ENCODE assay signal across 20 cellular contexts in the genomic region with DNA sequence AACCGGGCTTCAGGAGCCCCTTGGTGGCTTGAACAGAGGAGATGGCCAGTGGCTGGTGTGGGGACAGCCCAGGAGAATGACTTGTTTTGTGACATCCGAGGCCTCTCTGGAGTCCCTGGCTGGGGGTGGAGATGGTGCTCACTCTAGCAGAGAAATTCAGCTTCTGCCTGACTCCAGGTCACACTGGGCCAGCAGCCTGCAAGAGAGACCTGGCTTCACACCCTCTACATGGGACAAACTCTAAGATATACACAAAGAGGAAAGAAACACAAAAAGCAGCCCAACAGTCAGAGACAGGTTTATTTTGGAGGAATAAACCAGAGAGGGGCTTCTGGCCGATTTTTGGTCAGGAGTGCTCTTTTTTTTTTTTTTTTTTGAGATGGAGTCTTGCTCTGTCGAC.
DNase-seq lines count a peak whose midpoint lies in the region; FAIRE-seq and TF ChIP-seq lines count a peak whose summit lies in the region.
"Had no signal": no experiment of that assay in that cellular context is flagged by ENCODE, and none has a peak within 500 bp of the region (broad histone marks: within the 10 kb centered on the region; RNA-seq: fewer than 3 reads in every experiment).

No MANE protein-coding gene starts in this region.

- no peak overlapping the region for H3K4me3 Mint-ChIP-seq in activated naive CD4-positive, alpha-beta T cell treated with anti-CD3 and anti-CD28 coated beads for 36 hours
- H3K4me3 Mint-ChIP-seq: CD4-positive, CD25-positive, alpha-beta regulatory T cell had no signal

- no peak overlapping the region for H3K9ac ChIP-seq in kidney (ENCODE audit: low read length in 2 of 2)

- H3K36me3 ChIP-seq in kidney (ENCODE audit: control insufficient read depth in 1 of 2, insufficient read depth in 2 of 2, low read length in 2 of 2) (no peaks in the 10 kb centered on the region), sigmoid colon (no peaks in the 10 kb centered on the region)
- H3K36me3 ChIP-seq: MG63 had no signal

- no peaks in the 10 kb centered on the region for H3K36me3 Mint-ChIP-seq in activated naive CD4-positive, alpha-beta T cell treated with anti-CD3 and anti-CD28 coated beads for 36 hours (ENCODE audit: low read depth)
- H3K36me3 Mint-ChIP-seq: CD4-positive, CD25-positive, alpha-beta regulatory T cell had no signal

- H3K9me3 ChIP-seq in kidney (ENCODE audit: control insufficient read depth in 1 of 2, low read length in 2 of 2) (peaks cover 0 to 2% of the 10 kb centered on the region in 2 donors), sigmoid colon (no peaks in the 10 kb centered on the region)
- H3K9me3 ChIP-seq: MG63 had no signal

- no peak for FAIRE-seq in kidney (lab: Jason Lieb, UNC)
- FAIRE-seq: GM12878 had no signal

- CTCF ChIA-PET in activated naive CD4-positive, alpha-beta T cell treated with anti-CD3 and anti-CD28 coated beads for 36 hours (lab: Charles Lee), result interaction anchor here (0.7 kb wide), 1 partner anchor 1085 kb away, joined by 3 read pairs; no protein-coding TSS in a partner anchor

- 70 to 75% methylated on average over 4 of the region's 4 CpGs for whole genome bisulfite sequencing in sigmoid colon, 2 donors

- H3K4me3 ChIP-seq in kidney (ENCODE audit: low read length in 2 of 2), result no peak overlapping the region
- H3K4me3 ChIP-seq in sigmoid colon, result no peak overlapping the region
- H3K4me3 ChIP-seq: GM12878, MG63 had no signal

- no peaks in the 10 kb centered on the region for H3K27me3 ChIP-seq in sigmoid colon
- H3K27me3 ChIP-seq: MG63 had no signal

- no peaks in the 10 kb centered on the region for H3K4me1 ChIP-seq in kidney (ENCODE audit: control insufficient read depth in 1 of 2, insufficient read depth in 1 of 2, low read depth in 1 of 2, low read length in 2 of 2)
- H3K4me1 ChIP-seq in sigmoid colon, result no peaks in the 10 kb centered on the region

- no peak overlapping the region for H3K27ac Mint-ChIP-seq in activated naive CD4-positive, alpha-beta T cell treated with anti-CD3 and anti-CD28 coated beads for 36 hours

- H3K27me3 Mint-ChIP-seq in activated naive CD4-positive, alpha-beta T cell treated with anti-CD3 and anti-CD28 coated beads for 36 hours (ENCODE audit: low read depth), result no peaks in the 10 kb centered on the region

- H3K27ac ChIP-seq in kidney (ENCODE audit: low read depth in 2 of 2, low read length in 2 of 2) (no peak overlapping the region), sigmoid colon (no peak overlapping the region)

- TF ChIP-seq CTCF in kidney (IDR thresholded peaks at IDR 0.05; ENCODE audit: borderline replicate concordance, extremely low read depth, insufficient read depth) (no peak), sigmoid colon (IDR thresholded peaks at IDR 0.05) (no peak)

- no peaks in the 10 kb centered on the region for H3K4me1 Mint-ChIP-seq in activated naive CD4-positive, alpha-beta T cell treated with anti-CD3 and anti-CD28 coated beads for 36 hours (ENCODE audit: low read depth)
- H3K4me1 Mint-ChIP-seq: CD4-positive, CD25-positive, alpha-beta regulatory T cell had no signal

- no peak for TF ChIP-seq EP300 in sigmoid colon (IDR thresholded peaks at IDR 0.05)

- no peak for TF ChIP-seq POLR2A in sigmoid colon (IDR thresholded peaks at IDR 0.05)

- H3K9me3 Mint-ChIP-seq in activated naive CD4-positive, alpha-beta T cell treated with anti-CD3 and anti-CD28 coated beads for 36 hours, result no peaks in the 10 kb centered on the region

- peak; percentile 40 for DNase-seq in activated CD8-positive, alpha-beta memory T cell treated with anti-CD3 and anti-CD28 coated beads, Interleukin-2, amount 50 U/mL, for 48 hours
- DNase-seq in kidney, result peak; percentile 22
- DNase-seq in sigmoid colon, result peak; percentile 10
- no peak for DNase-seq in NCI-H1417 (lab: John Stamatoyannopoulos, UW)
- DNase-seq in activated CD4-positive, alpha-beta T cell treated with anti-CD3 and anti-CD28 coated beads for 1 hour, result no peak
- DNase-seq in activated naive CD4-positive, alpha-beta T cell treated with anti-CD3 and anti-CD28 coated beads for 36 hours, result no peak
- no peak for DNase-seq in NCI-H1930 (lab: John Stamatoyannopoulos, UW)
- DNase-seq: CD4-positive, CD25-positive, alpha-beta regulatory T cell; DMS79 treated with DMSO at 0.1 percent for 48 hours; H7; MG63; NCI-H1048; NCI-H1436; NCI-H187 treated with DMSO at 0.1 percent for 48 hours; NCI-H345; NCI-H524; NCI-H774; NK-92 treated with Interleukin-12 subunit alpha and Interleukin-12 subunit beta, amount 100 ng/mL, for 24 hours; SIG-M5 had no signal

- intact Hi-C loops in kidney (cut with DNase I) (no loop called here), sigmoid colon (cut with DNase I) (no loop called here)
- intact Hi-C loops in activated naive CD4-positive, alpha-beta T cell treated with anti-CD3 and anti-CD28 coated beads for 36 hours (cut with micrococcal nuclease), result no loop called here

Comparison
In these comparisons a context has a peak if more than half of its experiments do, and no peak if none do; other contexts are left out.
1. DNase-seq: peak in activated CD8-positive, alpha-beta memory T cell treated with anti-CD3 and anti-CD28 coated beads, Interleukin-2, amount 50 U/mL, for 48 hours (single experiment), kidney (single experiment) and sigmoid colon (single experiment); none in NCI-H1417 (0 of 3), activated CD4-positive, alpha-beta T cell treated with anti-CD3 and anti-CD28 coated beads for 1 hour (single experiment), activated naive CD4-positive, alpha-beta T cell treated with anti-CD3 and anti-CD28 coated beads for 36 hours (single experiment) and NCI-H1930 (0 of 2).